In genomic region chr17:6455321-6455705, GRCh38 we compare ENCODE assay signal across 9 cellular contexts. TPM values are rescaled to one million over a fixed set of nuclear protein-coding genes. Genes with fewer than 3 reads are reported as not detected.
DNase-seq lines count a peak whose midpoint lies in the region; ATAC-seq and TF ChIP-seq lines count a peak whose summit lies in the region.
"Had no signal": no experiment of that assay in that cellular context is flagged by ENCODE, and none has a peak within 500 bp of the region (broad histone marks: within the 10 kb centered on the region; RNA-seq: fewer than 3 reads in every experiment).

No MANE protein-coding gene starts in this region.

- TF ChIP-seq POLR2A in testis (IDR thresholded peaks at IDR 0.05), result no peak

- H3K9me3 ChIP-seq in testis (no peaks in the 10 kb centered on the region), PC-3 (ENCODE audit: low read length) (no peaks in the 10 kb centered on the region)

- H3F3A ChIP-seq in PC-3 (ENCODE audit: low read length, unreplicated experiment), result no peaks in the 10 kb centered on the region

- no peaks in the 10 kb centered on the region for H3K9me2 ChIP-seq in PC-3 (replicated peaks; ENCODE audit: low read length)

- POLR2A ChIA-PET in PC-3 (lab: Charles Lee; ENCODE audit: unreplicated experiment), result no interaction called here

- H3K27ac ChIP-seq in testis (no peak overlapping the region), PC-3 (ENCODE audit: low read length) (no peak overlapping the region)

- no peaks in the 10 kb centered on the region for H3K9me3 Mint-ChIP-seq in activated naive CD4-positive, alpha-beta T cell treated with anti-CD3 and anti-CD28 coated beads, Interleukin-2, amount 50 U/mL, for 72 hours
- H3K9me3 Mint-ChIP-seq in immature natural killer cell, result no peaks in the 10 kb centered on the region
- H3K9me3 Mint-ChIP-seq: stimulated activated naive CD8-positive, alpha-beta T cell treated with anti-CD3 and anti-CD28 coated beads, Interleukin-15, Interleukin-2, amounts not matched to agents 100 ng/mL and 50 ng/mL, for 24 hours had no signal

- H3K4me1 ChIP-seq in testis (peaks cover 10% of the 10 kb centered on the region), PC-3 (ENCODE audit: insufficient read depth, low read length) (peaks cover 9% of the 10 kb centered on the region)

- CTCF ChIA-PET in PC-3 (lab: Charles Lee), result no interaction called here

- H3K27me3 Mint-ChIP-seq in immature natural killer cell (ENCODE audit: low read depth in 3 of 3), result peaks cover 4 to 12% (median 5%) of the 10 kb centered on the region in 3 donors

- peak; percentile 70 to 78 for ATAC-seq in activated naive CD4-positive, alpha-beta T cell treated with anti-CD3 and anti-CD28 coated beads, Interleukin-2, amount 50 U/mL, for 72 hours
- ATAC-seq in PC-3, result no peak

- H3K36me3 Mint-ChIP-seq in activated naive CD4-positive, alpha-beta T cell treated with anti-CD3 and anti-CD28 coated beads, Interleukin-2, amount 50 U/mL, for 72 hours, result no peaks in the 10 kb centered on the region
- H3K36me3 Mint-ChIP-seq in immature natural killer cell, result no peaks in the 10 kb centered on the region

- DNase-seq in NOMO-1 (lab: John Stamatoyannopoulos, UW; ENCODE audit: unreplicated experiment in 2 of 2), result peak; percentile 7 to 10
- no peak for DNase-seq in NOMO-1 treated with dmso at 0.1 percent for 144 hours (lab: John Stamatoyannopoulos, UW; ENCODE audit: unreplicated experiment)
- peak in 1 of 2 donors; percentile 25 for DNase-seq in activated naive CD4-positive, alpha-beta T cell treated with anti-CD3 and anti-CD28 coated beads, Interleukin-2, amount 50 U/mL, for 72 hours (ENCODE audit: low spot score in 2 of 2)
- DNase-seq in immature natural killer cell, result peak; percentile 14 to 27 (median 24)
- DNase-seq in testis, result no peak
- no peak for DNase-seq in T1000 (lab: John Stamatoyannopoulos, UW)
- DNase-seq in dedifferentiated amniotic fluid mesenchymal stem cell (ENCODE audit: extremely low spot score), result no peak
- no peak for DNase-seq in PC-3

- H3K36me3 ChIP-seq in testis (ENCODE audit: low read depth, missing control alignments) (no peaks in the 10 kb centered on the region), PC-3 (ENCODE audit: low read depth, low read length) (no peaks in the 10 kb centered on the region)

- no peak overlapping the region for H3K4me2 ChIP-seq in PC-3 (ENCODE audit: low read length)

- H3K9ac ChIP-seq in PC-3 (ENCODE audit: low read length), result no peak overlapping the region

- TF ChIP-seq CTCF in testis (IDR thresholded peaks at IDR 0.05) (no peak), PC-3 (conservative IDR thresholded peaks at IDR 0.05; ENCODE audit: low read depth, low read length) (no peak)

- no peak overlapping the region for H3K27ac Mint-ChIP-seq in activated naive CD4-positive, alpha-beta T cell treated with anti-CD3 and anti-CD28 coated beads, Interleukin-2, amount 50 U/mL, for 72 hours
- H3K27ac Mint-ChIP-seq in immature natural killer cell, result peak overlapping the region in 2 of 6 donors; percentile 11 to 46
- H3K27ac Mint-ChIP-seq: stimulated activated naive CD8-positive, alpha-beta T cell treated with anti-CD3 and anti-CD28 coated beads, Interleukin-15, Interleukin-2, amounts not matched to agents 100 ng/mL and 50 ng/mL, for 24 hours had no signal

- WGBS in testis, 2 donors, result 6 to 29% methylated on average over 10 to 21 of the region's 35 CpGs

- peaks cover 20 to 28% of the 10 kb centered on the region in 2 donors for H3K4me1 Mint-ChIP-seq in immature natural killer cell

- no TSS peak for BruUV-seq in PC-3 (replicated peaks; lab: Mats Ljungman, UMichigan)

- H3K79me2 ChIP-seq in PC-3 (ENCODE audit: low read length), result no peaks in the 10 kb centered on the region

- peak overlapping the region; percentile 18 to 42 for H3K4me3 ChIP-seq in testis
- H3K4me3 ChIP-seq in PC-3 (ENCODE audit: low read length), result no peak overlapping the region

- intact Hi-C loops in testis (cut with DNase I; ENCODE audit: low total_unique reads) (no loop called here), PC-3 (cut with micrococcal nuclease) (no loop called here)

- H3K27me3 ChIP-seq in testis (no peaks in the 10 kb centered on the region), PC-3 (ENCODE audit: low read length) (no peaks in the 10 kb centered on the region)

- no peak overlapping the region for H2AFZ ChIP-seq in PC-3 (ENCODE audit: low read length)

- peak overlapping the region; percentile 50 to 74 (median 69) for H3K4me3 Mint-ChIP-seq in immature natural killer cell
- H3K4me3 Mint-ChIP-seq: stimulated activated naive CD8-positive, alpha-beta T cell treated with anti-CD3 and anti-CD28 coated beads, Interleukin-15, Interleukin-2, amounts not matched to agents 100 ng/mL and 50 ng/mL, for 24 hours had no signal

- no peaks in the 10 kb centered on the region for H4K20me1 ChIP-seq in PC-3 (ENCODE audit: low read length)

RNA-seq across cellular contexts. Expression of gene PIMREG, which starts 11.1 kb away (rescaled TPM):
- 10 to 100 TPM; 13.0 to 13.1 TPM for total RNA-seq in activated naive CD4-positive, alpha-beta T cell treated with anti-CD3 and anti-CD28 coated beads, Interleukin-2, amount 50 U/mL, for 72 hours
- polyA plus RNA-seq in immature natural killer cell (1 to 10 TPM; 1.4 to 1.6 (median 1.5) TPM), testis (ENCODE audit: insufficient read depth, low read depth, low replicate concordance) (0.73 TPM)
- total RNA-seq in testis (1 to 10 TPM; 1.3 to 1.8 TPM), PC-3 (2014; rRNA removed) (67.6 and 88.6 TPM in 2 replicates)

RNA-seq across cellular contexts. Expression of gene AIPL1, which starts 20.4 kb away (rescaled TPM):
- total RNA-seq in activated naive CD4-positive, alpha-beta T cell treated with anti-CD3 and anti-CD28 coated beads, Interleukin-2, amount 50 U/mL, for 72 hours, result not detected
- polyA plus RNA-seq in immature natural killer cell (not detected), testis (ENCODE audit: insufficient read depth, low read depth, low replicate concordance) (0.49 TPM)
- total RNA-seq in testis (1 to 10 TPM in 1 of 2 donors, under 1 TPM in 1; 0.37 to 1.0 TPM), PC-3 (2014; rRNA removed) (not detected in 2 replicates)

Comparison
In these comparisons a context has a peak if more than half of its experiments do, and no peak if none do; other contexts are left out.
1. DNase-seq: peak in NOMO-1 (2 of 2) and immature natural killer cell (3 of 3); none in NOMO-1 treated with dmso at 0.1 percent for 144 hours (single experiment), testis (single experiment), T1000 (single experiment), dedifferentiated amniotic fluid mesenchymal stem cell (single experiment) and PC-3 (single experiment).
2. RNA of gene PIMREG, which starts 11.1 kb away (total RNA-seq): 67.6 to 88.6 TPM in PC-3 and 13.0 to 13.1 TPM in activated naive CD4-positive, alpha-beta T cell treated with anti-CD3 and anti-CD28 coated beads, Interleukin-2, amount 50 U/mL, for 72 hours; 1.3 to 1.8 TPM in testis; every median in the first group is over 4 times any median in the second.